Comparison of ENCODE assay signal across 1 cellular context in genomic region chr14:28763914-28764848, GRCh38.
A peak's percentile ranks its signal among the peaks of the same experiment; 100 is the strongest.
TF ChIP-seq lines count a peak whose summit lies in the region.

No MANE protein-coding gene starts in this region.

TF ChIP-seq in H1, 55 proteins besides CTCF, POLR2A, EP300 and RAD21 (continued from another document):
- TF ChIP-seq CHD7 (IDR thresholded peaks at IDR 0.05; ENCODE audit: insufficient replicate concordance, low read length) (no peak), POLR2AphosphoS5 (IDR thresholded peaks at IDR 0.05; ENCODE audit: low read depth, low read length) (no peak), SIN3A (conservative IDR thresholded peaks at IDR 0.05 in 1 of 2, IDR thresholded peaks at IDR 0.05 in 1 of 2; ENCODE audit: low read depth in 1 of 2, low read length in 2 of 2) (no peak), BRCA1 (IDR thresholded peaks at IDR 0.05; ENCODE audit: low read depth, low read length) (no peak), YY1 (IDR thresholded peaks at IDR 0.05; ENCODE audit: low read depth, low read length) (no peak), KDM1A (IDR thresholded peaks at IDR 0.05; ENCODE audit: borderline replicate concordance, low read length) (no peak), TBP (IDR thresholded peaks at IDR 0.05; ENCODE audit: low read depth, low read length) (no peak), TCF12 (IDR thresholded peaks at IDR 0.05; ENCODE audit: low read depth, low read length) (peak; percentile 62; the same call in 1 of the 2 replicates), SAP30 (IDR thresholded peaks at IDR 0.05; ENCODE audit: insufficient read depth, insufficient replicate concordance, low read length) (no peak), GABPA (IDR thresholded peaks at IDR 0.05; ENCODE audit: borderline replicate concordance, insufficient read depth, low read length) (no peak)
